8 cellular contexts compared by ENCODE assay signal in the genomic region with DNA sequence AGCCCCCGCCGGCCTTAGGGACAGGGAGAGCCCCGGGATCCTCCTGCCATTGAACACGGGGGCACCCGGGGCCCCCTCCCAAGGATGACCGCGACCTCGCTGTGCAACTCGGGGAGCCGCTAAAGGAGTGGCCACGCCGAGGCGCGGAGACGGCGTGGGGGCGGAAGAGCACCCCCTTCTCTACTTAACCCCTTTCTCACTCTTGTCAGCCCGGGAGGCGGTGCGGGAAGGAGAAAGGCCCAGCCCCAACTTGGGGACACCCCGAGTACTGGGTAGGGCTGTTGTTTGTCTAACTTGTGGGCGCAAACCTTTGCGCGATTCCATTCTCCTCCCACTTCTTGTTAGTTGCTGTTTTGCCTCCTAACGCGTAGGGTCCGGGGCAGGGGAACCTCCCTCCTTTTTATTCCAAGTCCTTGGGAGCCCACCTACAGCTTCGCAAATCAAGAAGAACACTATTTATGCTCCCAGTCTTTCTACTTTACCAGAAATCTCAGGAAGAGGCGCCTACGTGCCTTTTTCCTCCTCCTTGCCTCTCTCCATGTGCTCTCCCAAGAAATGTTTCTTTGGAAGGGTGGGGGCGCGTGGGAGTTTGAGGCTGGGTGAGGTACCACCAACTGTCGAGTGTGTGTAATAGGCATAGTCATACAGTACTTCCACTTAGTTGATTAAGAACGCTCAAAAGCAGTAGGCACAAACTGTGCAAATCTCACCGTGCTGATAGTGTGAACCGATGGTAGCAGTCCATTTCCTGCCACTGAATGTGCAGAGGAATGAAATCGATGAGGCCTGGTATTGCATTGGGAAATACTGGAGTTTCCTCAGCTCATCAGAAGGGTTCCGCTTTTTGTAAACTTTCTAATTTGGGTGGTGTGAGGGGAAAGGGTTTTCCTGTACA. TPM values are rescaled to one million over a fixed set of nuclear protein-coding genes. Genes with fewer than 3 reads are reported as not detected.
DNase-seq lines count a peak whose midpoint lies in the region; ATAC-seq lines count a peak whose summit lies in the region.

No MANE protein-coding gene starts in this region.

- peak overlapping the region; percentile 97 for H3K27ac Mint-ChIP-seq in activated CD4-positive, alpha-beta T cell treated with anti-CD3 and anti-CD28 coated beads, Interleukin-2, amount 10 ng/mL, durations not matched to agents 24 days and 14 days
- peak overlapping the region; percentile 93 to 98 for H3K27ac Mint-ChIP-seq in effector memory CD8-positive, alpha-beta T cell
- H3K27ac Mint-ChIP-seq in stimulated activated memory B cell treated with anti-CD40 and anti-IgM and Interleukin-4, amounts not matched to agents 10 μg/mL and 1 μg/mL and 100 μg/mL, for 72 hours: peak overlapping the region; percentile 99

- H3K27me3 ChIP-seq in mononuclear cell (ENCODE audit: insufficient read depth, low read length): no peaks in the 10 kb centered on the region

- no peaks in the 10 kb centered on the region for H3K9me3 Mint-ChIP-seq in activated CD4-positive, alpha-beta T cell treated with anti-CD3 and anti-CD28 coated beads, Interleukin-2, amount 10 ng/mL, durations not matched to agents 24 days and 14 days
- no peaks in the 10 kb centered on the region for H3K9me3 Mint-ChIP-seq in effector memory CD8-positive, alpha-beta T cell
- H3K9me3 Mint-ChIP-seq in stimulated activated memory B cell treated with anti-CD40 and anti-IgM and Interleukin-4, amounts not matched to agents 10 μg/mL and 1 μg/mL and 100 μg/mL, for 72 hours: no peaks in the 10 kb centered on the region

- peak overlapping the region; percentile 96 for H3K4me3 Mint-ChIP-seq in activated CD4-positive, alpha-beta T cell treated with anti-CD3 and anti-CD28 coated beads, Interleukin-2, amount 10 ng/mL, durations not matched to agents 24 days and 14 days
- H3K4me3 Mint-ChIP-seq in effector memory CD8-positive, alpha-beta T cell: peak overlapping the region; percentile 98
- peak overlapping the region; percentile 99 for H3K4me3 Mint-ChIP-seq in stimulated activated memory B cell treated with anti-CD40 and anti-IgM and Interleukin-4, amounts not matched to agents 10 μg/mL and 1 μg/mL and 100 μg/mL, for 72 hours

- H3K4me1 ChIP-seq in mononuclear cell (ENCODE audit: insufficient read depth, low read length): peaks cover 6% of the 10 kb centered on the region

- peak overlapping the region; percentile 66 for H3K4me3 ChIP-seq in Jurkat, Clone E6-1 (ENCODE audit: low read length)
- peak overlapping the region; percentile 62 for H3K4me3 ChIP-seq in mononuclear cell (ENCODE audit: low read length)

- H3K9me3 ChIP-seq in mononuclear cell (ENCODE audit: low read depth, low read length): no peaks in the 10 kb centered on the region

- intact Hi-C loops in activated CD4-positive, alpha-beta T cell treated with anti-CD3 and anti-CD28 coated beads, Interleukin-2, amount 10 ng/mL, durations not matched to agents 24 days and 14 days (cut with micrococcal nuclease): loop anchor here (2.0 to 10.0 kb wide), 3 partner anchors 37 to 713 kb away; no protein-coding TSS in a partner anchor

- H3K36me3 Mint-ChIP-seq in activated CD4-positive, alpha-beta T cell treated with anti-CD3 and anti-CD28 coated beads, Interleukin-2, amount 10 ng/mL, durations not matched to agents 24 days and 14 days (ENCODE audit: low read depth): no peaks in the 10 kb centered on the region
- peaks cover 3% of the 10 kb centered on the region for H3K36me3 Mint-ChIP-seq in effector memory CD8-positive, alpha-beta T cell (ENCODE audit: insufficient read depth)
- H3K36me3 Mint-ChIP-seq in stimulated activated memory B cell treated with anti-CD40 and anti-IgM and Interleukin-4, amounts not matched to agents 10 μg/mL and 1 μg/mL and 100 μg/mL, for 72 hours: no peaks in the 10 kb centered on the region

- H3K4me1 Mint-ChIP-seq in activated CD4-positive, alpha-beta T cell treated with anti-CD3 and anti-CD28 coated beads, Interleukin-2, amount 10 ng/mL, durations not matched to agents 24 days and 14 days: peaks cover 20% of the 10 kb centered on the region
- H3K4me1 Mint-ChIP-seq in effector memory CD8-positive, alpha-beta T cell (ENCODE audit: low read depth in 2 of 2): peaks cover 3 to 12% of the 10 kb centered on the region in 2 donors
- H3K4me1 Mint-ChIP-seq in stimulated activated memory B cell treated with anti-CD40 and anti-IgM and Interleukin-4, amounts not matched to agents 10 μg/mL and 1 μg/mL and 100 μg/mL, for 72 hours: peaks cover 18% of the 10 kb centered on the region

- H3K27me3 Mint-ChIP-seq in activated CD4-positive, alpha-beta T cell treated with anti-CD3 and anti-CD28 coated beads, Interleukin-2, amount 10 ng/mL, durations not matched to agents 24 days and 14 days: no peaks in the 10 kb centered on the region
- no peaks in the 10 kb centered on the region for H3K27me3 Mint-ChIP-seq in effector memory CD8-positive, alpha-beta T cell
- no peaks in the 10 kb centered on the region for H3K27me3 Mint-ChIP-seq in stimulated activated memory B cell treated with anti-CD40 and anti-IgM and Interleukin-4, amounts not matched to agents 10 μg/mL and 1 μg/mL and 100 μg/mL, for 72 hours

- DNase-seq in D341Med (ENCODE audit: low spot score) (peak; percentile 29), NCI-H2227 (lab: John Stamatoyannopoulos, UW; ENCODE audit: unreplicated experiment) (no peak)
- no peak for DNase-seq in Jurkat, Clone E6-1 (ENCODE audit: low read depth, low spot score)
- peak; percentile 83 for DNase-seq in activated CD4-positive, alpha-beta T cell treated with anti-CD3 and anti-CD28 coated beads, Interleukin-2, amount 10 ng/mL, durations not matched to agents 24 days and 14 days
- DNase-seq in effector memory CD8-positive, alpha-beta T cell: peak; percentile 15 to 21 (median 21)

- ATAC-seq in GM21528 (IDR thresholded peaks at IDR 0.05; ENCODE audit: low FRiP score, unreplicated experiment): peak; percentile 48
- ATAC-seq in effector memory CD8-positive, alpha-beta T cell (replicated peaks): peak; percentile 55
- peak; percentile 54 for ATAC-seq in stimulated activated memory B cell treated with anti-CD40 and anti-IgM and Interleukin-4, amounts not matched to agents 10 μg/mL and 1 μg/mL and 100 μg/mL, for 72 hours

RNA-seq across cellular contexts. Expression of gene DIAPH2, which starts 0.8 kb away (rescaled TPM):
- 7.1 TPM for polyA plus RNA-seq in Jurkat, Clone E6-1 (2012; ENCODE audit: insufficient read depth, insufficient read length)
- total RNA-seq in activated CD4-positive, alpha-beta T cell treated with anti-CD3 and anti-CD28 coated beads, Interleukin-2, amount 10 ng/mL, durations not matched to agents 24 days and 14 days: 12.7 and 13.2 TPM in 2 replicates
- 31.0 TPM for total RNA-seq in mononuclear cell

Comparison
In these comparisons a context has a peak if more than half of its experiments do, and no peak if none do; other contexts are left out.
1. DNase-seq: peak in D341Med (single experiment), activated CD4-positive, alpha-beta T cell treated with anti-CD3 and anti-CD28 coated beads, Interleukin-2, amount 10 ng/mL, durations not matched to agents 24 days and 14 days (single experiment) and effector memory CD8-positive, alpha-beta T cell (3 of 3); none in Jurkat, Clone E6-1 (single experiment) and NCI-H2227 (single experiment).
2. Peak in every context shown above with its lines, with median percentiles within 50 percentile points of each other: ATAC-seq, H3K27ac Mint-ChIP-seq and H3K4me3 Mint-ChIP-seq.